Comparison of ENCODE assay signal across 21 cellular contexts in the genomic region with DNA sequence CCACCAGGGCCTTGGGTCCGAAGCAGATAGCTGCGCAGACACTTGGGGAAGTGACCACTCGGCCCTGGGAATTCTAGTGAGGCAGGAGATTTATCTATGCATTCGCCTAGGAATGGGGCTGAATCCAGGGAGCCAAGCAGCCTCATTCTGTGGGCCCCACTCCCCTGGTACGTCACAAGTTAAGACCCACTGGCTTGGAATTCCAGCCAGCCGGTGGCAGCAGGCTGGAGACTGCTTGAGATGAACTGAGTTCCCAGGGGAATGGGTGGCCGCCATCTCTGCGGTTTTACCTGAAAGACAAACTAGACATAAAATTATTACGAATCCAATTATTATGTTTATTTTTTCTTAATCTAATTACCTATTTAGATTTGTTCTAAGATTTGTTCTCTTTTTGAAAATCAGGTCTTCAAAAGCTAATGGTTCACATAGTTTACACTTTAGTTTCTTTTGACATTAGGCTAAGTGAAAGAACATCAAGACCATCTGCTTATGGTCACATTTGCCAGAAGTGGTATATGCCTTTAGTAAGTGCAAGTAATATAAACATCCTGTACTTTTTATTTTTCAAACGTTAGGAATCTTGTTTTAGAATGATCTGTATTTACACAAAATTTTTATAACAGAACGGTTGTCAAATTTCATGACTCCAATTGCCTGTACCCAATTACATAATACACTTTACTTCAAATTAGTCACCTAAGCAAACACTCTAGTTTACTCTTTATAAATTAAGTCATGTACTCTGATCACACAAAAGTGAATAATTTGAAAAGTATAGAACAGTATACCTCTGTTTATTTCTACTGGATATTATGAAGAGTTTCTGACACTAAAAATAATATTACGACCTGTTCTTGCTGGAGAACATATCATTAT.
A peak's percentile ranks its signal among the peaks of the same experiment; 100 is the strongest.
DNase-seq lines count a peak whose midpoint lies in the region; TF ChIP-seq lines count a peak whose summit lies in the region.
"Had no signal": no experiment of that assay in that cellular context is flagged by ENCODE, and none has a peak within 500 bp of the region (broad histone marks: within the 10 kb centered on the region; RNA-seq: fewer than 3 reads in every experiment).

No MANE protein-coding gene starts in this region.

- H3K9me3 Mint-ChIP-seq in mesothelial cell of epicardium, result peaks cover 14% of the 10 kb centered on the region
- H3K9me3 Mint-ChIP-seq: neural crest cell had no signal

- H3K27ac Mint-ChIP-seq in mesothelial cell of epicardium, result no peak overlapping the region
- H3K27ac Mint-ChIP-seq: activated CD8-positive, alpha-beta memory T cell treated with anti-CD3 and anti-CD28 coated beads, Interleukin-2, amount 10 ng/mL, durations not matched to agents 7 days and 5 days had no signal

- DNase-seq in NCI-H510A treated with DMSO at 0.1 percent for 48 hours (lab: John Stamatoyannopoulos, UW), result peak; percentile 73
- DNase-seq in NCI-H510A (lab: John Stamatoyannopoulos, UW), result no peak
- DNase-seq in NCI-H2227 treated with DMSO at 0.1 percent for 48 hours (lab: John Stamatoyannopoulos, UW), result peak; percentile 83
- peak; percentile 40 for DNase-seq in epithelial cell of esophagus (ENCODE audit: low read depth)
- DNase-seq in stimulated activated CD4-positive, alpha-beta T cell treated with anti-CD3 and anti-CD28 coated beads, Interleukin-2, amount 100 ng/mL, for 24 hours, result no peak
- DNase-seq in activated gamma-delta T cell treated with Interleukin-2 at 50 U/mL for 16 hours, result no peak
- no peak for DNase-seq in mesothelial cell of epicardium (ENCODE audit: low spot score in 2 of 2, unreplicated experiment in 2 of 2)
- no peak for DNase-seq in activated CD4-positive, alpha-beta T cell treated with anti-CD3 and anti-CD28 coated beads, Interleukin-2, amount 50 U/mL, for 48 hours
- DNase-seq: activated CD8-positive, alpha-beta memory T cell treated with anti-CD3 and anti-CD28 coated beads, Interleukin-2, amount 10 ng/mL, durations not matched to agents 7 days and 5 days; activated gamma-delta T cell; central memory CD4-positive, alpha-beta T cell; effector CD4-positive, alpha-beta T cell; heart right ventricle; mesendoderm; NCI-H187; SJCRH30; stimulated activated naive CD4-positive, alpha-beta T cell treated with Interleukin-2 at 50 U/mL for 16 hours; T-helper 2 cell; upper lobe of left lung had no signal

- no peaks in the 10 kb centered on the region for H3K27me3 Mint-ChIP-seq in mesothelial cell of epicardium (ENCODE audit: low read depth)
- H3K27me3 Mint-ChIP-seq: activated CD8-positive, alpha-beta memory T cell treated with anti-CD3 and anti-CD28 coated beads, Interleukin-2, amount 10 ng/mL, durations not matched to agents 7 days and 5 days had no signal

- peaks cover 4% of the 10 kb centered on the region for H3K4me1 Mint-ChIP-seq in mesothelial cell of epicardium
- H3K4me1 Mint-ChIP-seq: activated CD8-positive, alpha-beta memory T cell treated with anti-CD3 and anti-CD28 coated beads, Interleukin-2, amount 10 ng/mL, durations not matched to agents 7 days and 5 days; neural crest cell had no signal

- TF ChIP-seq CTCF in epithelial cell of esophagus (IDR thresholded peaks at IDR 0.05; ENCODE audit: insufficient read depth, low read depth, low read length, missing control alignments), result no peak
- TF ChIP-seq CTCF in mesothelial cell of epicardium (IDR thresholded peaks at IDR 0.05; ENCODE audit: unreplicated experiment), result no peak

- no peaks in the 10 kb centered on the region for H3K36me3 Mint-ChIP-seq in mesothelial cell of epicardium
- H3K36me3 Mint-ChIP-seq: activated CD8-positive, alpha-beta memory T cell treated with anti-CD3 and anti-CD28 coated beads, Interleukin-2, amount 10 ng/mL, durations not matched to agents 7 days and 5 days had no signal

- no peak overlapping the region for H3K4me3 ChIP-seq in epithelial cell of esophagus (ENCODE audit: low read length)
- H3K4me3 ChIP-seq: HAP-1, heart right ventricle, SJCRH30, upper lobe of left lung had no signal

- no peak overlapping the region for H3K4me3 Mint-ChIP-seq in mesothelial cell of epicardium
- H3K4me3 Mint-ChIP-seq: activated CD8-positive, alpha-beta memory T cell treated with anti-CD3 and anti-CD28 coated beads, Interleukin-2, amount 10 ng/mL, durations not matched to agents 7 days and 5 days; neural crest cell had no signal

Comparison
In these comparisons a context has a peak if more than half of its experiments do, and no peak if none do; other contexts are left out.
1. DNase-seq: peak in NCI-H510A treated with DMSO at 0.1 percent for 48 hours (single experiment), NCI-H2227 treated with DMSO at 0.1 percent for 48 hours (single experiment) and epithelial cell of esophagus (single experiment); none in NCI-H510A (single experiment), stimulated activated CD4-positive, alpha-beta T cell treated with anti-CD3 and anti-CD28 coated beads, Interleukin-2, amount 100 ng/mL, for 24 hours (0 of 2), activated gamma-delta T cell treated with Interleukin-2 at 50 U/mL for 16 hours (single experiment), mesothelial cell of epicardium (0 of 2) and activated CD4-positive, alpha-beta T cell treated with anti-CD3 and anti-CD28 coated beads, Interleukin-2, amount 50 U/mL, for 48 hours (0 of 2).